ENCODE assay signal across 17 cellular contexts in the genomic region with DNA sequence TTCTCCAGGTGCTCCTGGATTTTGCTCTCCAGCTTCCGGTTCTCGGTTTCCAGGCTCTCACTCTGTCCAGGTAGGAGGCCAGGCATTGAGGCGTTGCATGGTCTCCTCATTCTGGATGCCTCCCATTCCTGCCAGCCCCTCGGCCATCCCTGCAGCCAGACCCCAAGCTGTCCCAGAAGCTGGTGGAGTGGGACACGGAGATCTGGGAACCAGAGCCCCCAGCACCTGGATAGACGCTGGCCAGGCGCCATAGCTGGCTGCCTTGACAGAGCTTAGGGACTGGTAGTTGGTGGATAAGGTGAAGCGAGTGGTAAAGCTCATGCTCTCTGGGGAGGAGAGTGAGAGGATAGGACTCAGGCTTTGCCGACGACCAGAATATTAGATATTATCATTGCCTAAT. TPM values are rescaled to one million over a fixed set of nuclear protein-coding genes. Genes with fewer than 3 reads are reported as not detected.
A peak's percentile ranks its signal among the peaks of the same experiment; 100 is the strongest.
DNase-seq lines count a peak whose midpoint lies in the region; ATAC-seq and TF ChIP-seq lines count a peak whose summit lies in the region.
"Had no signal": no experiment of that assay in that cellular context is flagged by ENCODE, and none has a peak within 500 bp of the region (broad histone marks: within the 10 kb centered on the region; RNA-seq: fewer than 3 reads in every experiment).

No MANE protein-coding gene starts in this region.

- H3K4me3 Mint-ChIP-seq in activated CD4-positive, alpha-beta T cell treated with anti-CD3 and anti-CD28 coated beads for 36 hours: no peak overlapping the region
- H3K4me3 Mint-ChIP-seq in immature natural killer cell: no peak overlapping the region
- H3K4me3 Mint-ChIP-seq: stimulated activated naive CD8-positive, alpha-beta T cell treated with anti-CD3 and anti-CD28 coated beads, Interleukin-15, amount 100 ng/mL, for 72 hours had no signal

- peaks cover 9% of the 10 kb centered on the region for H3K4me1 ChIP-seq in PC-3 (ENCODE audit: insufficient read depth, low read length)

- no peak overlapping the region for H3K27ac ChIP-seq in PC-3 (ENCODE audit: low read length)
- H3K27ac ChIP-seq: upper lobe of right lung had no signal

- no peaks in the 10 kb centered on the region for H3K9me3 Mint-ChIP-seq in activated CD4-positive, alpha-beta T cell treated with anti-CD3 and anti-CD28 coated beads for 36 hours (ENCODE audit: low read depth)
- no peaks in the 10 kb centered on the region for H3K9me3 Mint-ChIP-seq in immature natural killer cell
- H3K9me3 Mint-ChIP-seq: stimulated activated naive CD8-positive, alpha-beta T cell treated with anti-CD3 and anti-CD28 coated beads, Interleukin-15, amount 100 ng/mL, for 72 hours had no signal

- intact Hi-C loops in activated CD4-positive, alpha-beta T cell treated with anti-CD3 and anti-CD28 coated beads for 36 hours (cut with DNase I, micrococcal nuclease): no loop called here
- intact Hi-C loops in PC-3 (cut with micrococcal nuclease): no loop called here
- intact Hi-C loops in posterior vena cava (cut with DNase I): no loop called here

- no peaks in the 10 kb centered on the region for H3K27me3 Mint-ChIP-seq in activated CD4-positive, alpha-beta T cell treated with anti-CD3 and anti-CD28 coated beads for 36 hours
- peaks cover 0 to 3% (median 0%) of the 10 kb centered on the region in 3 donors for H3K27me3 Mint-ChIP-seq in immature natural killer cell (ENCODE audit: low read depth in 3 of 3)
- H3K27me3 Mint-ChIP-seq: stimulated activated naive CD8-positive, alpha-beta T cell treated with anti-CD3 and anti-CD28 coated beads, Interleukin-15, amount 100 ng/mL, for 72 hours had no signal

- peaks cover 44% of the 10 kb centered on the region for H3K36me3 Mint-ChIP-seq in activated CD4-positive, alpha-beta T cell treated with anti-CD3 and anti-CD28 coated beads for 36 hours (ENCODE audit: low read depth)
- H3K36me3 Mint-ChIP-seq in immature natural killer cell: peaks cover 0 to 2% (median 0%) of the 10 kb centered on the region in 3 donors

- no peak overlapping the region for H3K9ac ChIP-seq in PC-3 (ENCODE audit: low read length)

- POLR2A ChIA-PET in activated CD4-positive, alpha-beta T cell treated with anti-CD3 and anti-CD28 coated beads for 36 hours (lab: Charles Lee): interaction anchor here (0.7 to 1.3 kb wide), 2 partner anchors 57 to 75 kb away, joined by 3 to 4 read pairs; no protein-coding TSS in a partner anchor
- POLR2A ChIA-PET in PC-3 (lab: Charles Lee; ENCODE audit: unreplicated experiment): no interaction called here

- peaks cover 32% of the 10 kb centered on the region; the same call in 1 of the 2 replicates for H3K79me2 ChIP-seq in PC-3 (ENCODE audit: low read length)

- peak overlapping the region; percentile 74 for H3K27ac Mint-ChIP-seq in activated CD4-positive, alpha-beta T cell treated with anti-CD3 and anti-CD28 coated beads for 36 hours
- peak overlapping the region in 5 of 6 donors; percentile 3 to 86 (median 67) for H3K27ac Mint-ChIP-seq in immature natural killer cell

- no peak for TF ChIP-seq CTCF in PC-3 (conservative IDR thresholded peaks at IDR 0.05; ENCODE audit: low read depth, low read length)

- no peak for DNase-seq in activated CD4-positive, alpha-beta T cell treated with anti-CD3 and anti-CD28 coated beads for 36 hours
- DNase-seq in activated CD4-positive, alpha-beta T cell treated with anti-CD3 and anti-CD28 coated beads for 1 hour: no peak
- no peak for DNase-seq in PC-3
- DNase-seq in immature natural killer cell: no peak
- peak; percentile 68 for DNase-seq in posterior vena cava (ENCODE audit: low spot score)
- DNase-seq in DMS79 (lab: John Stamatoyannopoulos, UW): no peak
- no peak for DNase-seq in NCI-H524 treated with DMSO at 0.1 percent for 48 hours (lab: John Stamatoyannopoulos, UW)
- DNase-seq in activated effector memory CD4-positive, alpha-beta T cell treated with anti-CD3 and anti-CD28 coated beads, Interleukin-2, amount 50 U/mL, for 16 hours: no peak
- DNase-seq: 8988T; activated gamma-delta T cell treated with Interleukin-2 at 50 U/mL for 16 hours; aorta; central memory CD4-positive, alpha-beta T cell; hippocampal formation; NCI-H1105 treated with DMSO at 0.1 percent for 48 hours; NCI-H526; stimulated activated naive CD8-positive, alpha-beta T cell treated with anti-CD3 and anti-CD28 coated beads, Interleukin-15, amount 100 ng/mL, for 72 hours; upper lobe of right lung had no signal

- H3K4me3 ChIP-seq in PC-3 (ENCODE audit: low read length): no peak overlapping the region
- H3K4me3 ChIP-seq: upper lobe of right lung had no signal

- peaks cover 75% of the 10 kb centered on the region for H3K4me1 Mint-ChIP-seq in activated CD4-positive, alpha-beta T cell treated with anti-CD3 and anti-CD28 coated beads for 36 hours
- peaks cover 77 to 93% of the 10 kb centered on the region in 2 donors for H3K4me1 Mint-ChIP-seq in immature natural killer cell

- no TSS peak for BruUV-seq in PC-3 (replicated peaks; lab: Mats Ljungman, UMichigan)

- no peaks in the 10 kb centered on the region for H3K9me3 ChIP-seq in PC-3 (ENCODE audit: low read length)
- H3K9me3 ChIP-seq: upper lobe of right lung had no signal

- no peaks in the 10 kb centered on the region for H3K9me2 ChIP-seq in PC-3 (replicated peaks; ENCODE audit: low read length)

- no peaks in the 10 kb centered on the region for H3K27me3 ChIP-seq in PC-3 (ENCODE audit: low read length)
- H3K27me3 ChIP-seq: upper lobe of right lung had no signal

- H3K4me2 ChIP-seq in PC-3 (ENCODE audit: low read length): peak overlapping the region; percentile 26; the same call in 1 of the 2 replicates

- ATAC-seq in activated CD4-positive, alpha-beta T cell treated with anti-CD3 and anti-CD28 coated beads for 36 hours: no peak
- ATAC-seq in PC-3: no peak
- ATAC-seq: stimulated activated naive CD8-positive, alpha-beta T cell treated with anti-CD3 and anti-CD28 coated beads, Interleukin-15, amount 100 ng/mL, for 72 hours; upper lobe of right lung had no signal

- no peaks in the 10 kb centered on the region for H3K36me3 ChIP-seq in PC-3 (ENCODE audit: low read depth, low read length)
- H3K36me3 ChIP-seq: upper lobe of right lung had no signal

- no peaks in the 10 kb centered on the region for H3F3A ChIP-seq in PC-3 (ENCODE audit: low read length, unreplicated experiment)

- CTCF ChIA-PET in activated CD4-positive, alpha-beta T cell treated with anti-CD3 and anti-CD28 coated beads for 36 hours (lab: Charles Lee): interaction anchor here (0.6 to 2.2 kb wide), 9 partner anchors 9 to 142 kb away, joined by 3 to 8 read pairs (median 3); no protein-coding TSS in a partner anchor
- CTCF ChIA-PET in PC-3 (lab: Charles Lee): no interaction called here

- no peak overlapping the region for H2AFZ ChIP-seq in PC-3 (ENCODE audit: low read length)

- 0 out of 2 replicates have a peak, but pooled peaks cover 5% of the 10 kb centered on the region for H4K20me1 ChIP-seq in PC-3 (ENCODE audit: low read length)

RNA-seq across cellular contexts. Expression of a gene that starts 29.6 kb away (rescaled TPM):
- 100 to 1,000 TPM; 182 to 214 TPM for total RNA-seq in activated CD4-positive, alpha-beta T cell treated with anti-CD3 and anti-CD28 coated beads for 36 hours
- total RNA-seq in PC-3 (2014; rRNA removed) (19.0 TPM in 2 replicates), posterior vena cava (100 to 1,000 TPM; 187 to 227 TPM)
- polyA plus RNA-seq in immature natural killer cell: 10 to 100 TPM; 45.6 to 67.3 (median 61.1) TPM
